8 cellular contexts compared by ENCODE assay signal in genomic region chr1:225911207-225912130, GRCh38. TPM values are rescaled to one million over a fixed set of nuclear protein-coding genes. Genes with fewer than 3 reads are reported as not detected.
DNase-seq lines count a peak whose midpoint lies in the region; ATAC-seq and TF ChIP-seq lines count a peak whose summit lies in the region.

No MANE protein-coding gene starts in this region.

- ATAC-seq in GM21381 (IDR thresholded peaks at IDR 0.05; ENCODE audit: unreplicated experiment) (peak; percentile 78), heart right ventricle (peak; percentile 80 to 95 (median 90)), sciatic nerve (peak; percentile 92), GM19324 (IDR thresholded peaks at IDR 0.05; ENCODE audit: low FRiP score, unreplicated experiment) (no peak)

- 31 to 32% methylated on average over 52 of the region's 52 CpGs for WGBS in heart right ventricle, 2 donors

- intact Hi-C loops in heart right ventricle (cut with DNase I): loop anchor here (1.0 to 10.0 kb wide), 9 partner anchors 27 to 437 kb away; partner anchors contain the start of gene SRP9 (in 6 of the 10)
- intact Hi-C loops in sciatic nerve (cut with DNase I): no loop called here

- no peaks in the 10 kb centered on the region for H3K27me3 ChIP-seq in heart right ventricle

- H3K4me3 ChIP-seq in heart right ventricle: peak overlapping the region in 5 of 10 donors; percentile 19 to 35 (median 26)

- H3K4me1 ChIP-seq in heart right ventricle: peaks cover 0 to 13% (median 4%) of the 10 kb centered on the region in 9 donors

- H3K9me3 ChIP-seq in heart right ventricle: no peaks in the 10 kb centered on the region

- H3K36me3 ChIP-seq in heart right ventricle: peaks cover 0 to 40% (median 0%) of the 10 kb centered on the region in 9 donors

- no peak overlapping the region for H3K27ac ChIP-seq in heart right ventricle

- DNase-seq in AG08395 (ENCODE audit: low spot score) (peak; percentile 67), NCI-H1048 (lab: John Stamatoyannopoulos, UW) (peak; percentile 41), heart right ventricle (peak; percentile 50 to 81), sciatic nerve (ENCODE audit: low spot score) (peak; percentile 81), NCI-H1930 (lab: John Stamatoyannopoulos, UW) (no peak)
- peak; percentile 61 for DNase-seq in activated gamma-delta T cell treated with anti-CD3 and anti-CD28 coated beads, Interleukin-2, amount 50 U/mL, for 16 hours (ENCODE audit: low read depth)

- peak; percentile 88 to 98 (median 96) for TF ChIP-seq CTCF in heart right ventricle (IDR thresholded peaks at IDR 0.05)

RNA-seq across cellular contexts. Expression of gene PYCR2, which starts 12.6 kb away (rescaled TPM):
- total RNA-seq in heart right ventricle (10 to 100 TPM; 53.6 to 77.4 (median 62.7) TPM), sciatic nerve (52.2 TPM)
- polyA plus RNA-seq in heart right ventricle: 10 to 100 TPM; 42.5 to 96.0 TPM

RNA-seq across cellular contexts. Expression of gene LEFTY1, which starts 22.5 kb away (rescaled TPM):
- total RNA-seq in heart right ventricle (under 1 TPM in 7 of 10 donors, not detected in 3; 0.15 to 0.57 (median 0.25) TPM), sciatic nerve (0.89 TPM)
- under 1 TPM; 0.15 to 0.77 TPM for polyA plus RNA-seq in heart right ventricle

RNA-seq across cellular contexts. Expression of gene TMEM63A, which starts 29.3 kb away (rescaled TPM):
- total RNA-seq in heart right ventricle (10 to 100 TPM; 20.9 to 33.5 (median 24.7) TPM), sciatic nerve (95.7 TPM)
- polyA plus RNA-seq in heart right ventricle: 10 to 100 TPM; 10.4 to 69.1 TPM

RNA-seq across cellular contexts. Expression of gene LEFTY2, which starts 29.6 kb away (rescaled TPM):
- total RNA-seq in heart right ventricle (1 to 10 TPM in 2 of 10 donors, under 1 TPM in 8; 0.23 to 1.4 (median 0.65) TPM), sciatic nerve (0.31 TPM)
- polyA plus RNA-seq in heart right ventricle: under 1 TPM; 0.29 to 0.35 TPM

Comparison
In these comparisons a context has a peak if more than half of its experiments do, and no peak if none do; other contexts are left out.
1. DNase-seq: peak in AG08395 (single experiment), NCI-H1048 (single experiment), activated gamma-delta T cell treated with anti-CD3 and anti-CD28 coated beads, Interleukin-2, amount 50 U/mL, for 16 hours (single experiment), heart right ventricle (2 of 2) and sciatic nerve (single experiment); none in NCI-H1930 (0 of 2).